Comparison of ENCODE assay signal across 21 cellular contexts in genomic region chr6:44660561-44661220, GRCh38.
A peak's percentile ranks its signal among the peaks of the same experiment; 100 is the strongest.
DNase-seq lines count a peak whose midpoint lies in the region; ATAC-seq and TF ChIP-seq lines count a peak whose summit lies in the region.
"Had no signal": no experiment of that assay in that cellular context is flagged by ENCODE, and none has a peak within 500 bp of the region (broad histone marks: within the 10 kb centered on the region; RNA-seq: fewer than 3 reads in every experiment).

No MANE protein-coding gene starts in this region.

- POLR2A ChIA-PET in BJ (lab: Charles Lee) (interaction anchor here (0.7 to 0.8 kb wide), 3 partner anchors 589 to 717 kb away, joined by 3 to 12 read pairs (median 8); partner anchors contain the start of gene SUPT3H), Panc1 (lab: Charles Lee) (no interaction called here)

- H3K27ac Mint-ChIP-seq in neural progenitor cell: peak overlapping the region; percentile 22
- H3K27ac Mint-ChIP-seq: activated CD4-positive, alpha-beta memory T cell treated with anti-CD3 and anti-CD28 coated beads, Interleukin-2, amount 10 ng/mL, durations not matched to agents 7 days and 5 days; activated naive CD8-positive, alpha-beta T cell treated with anti-CD3 and anti-CD28 coated beads, Interleukin-2, amount 50 U/mL, for 24 hours; activated T-helper 1 cell treated with anti-CD3 and anti-CD28 coated beads, Interleukin-12 subunit alpha, Interleukin-12 subunit beta, Interleukin-2, Interleukin-4 antibody, amounts not matched to agents 30 ng/mL and 10 ng/mL and 1 ng/mL, durations not matched to agents 14 hours and 24 hours and 36 hours; progenitor cell of endocrine pancreas; stimulated activated naive CD8-positive, alpha-beta T cell treated with anti-CD3 and anti-CD28 coated beads, Interleukin-15, amount 100 ng/mL, for 72 hours had no signal

- intact Hi-C loops in Panc1 (cut with micrococcal nuclease; ENCODE audit: unreplicated experiment): no loop called here

- H3K27ac ChIP-seq in Panc1 (ENCODE audit: low read length): peak overlapping the region; percentile 56; the same call in 1 of the 2 replicates
- no peak overlapping the region for H3K27ac ChIP-seq in neural progenitor cell
- H3K27ac ChIP-seq: heart right ventricle had no signal

- no peak overlapping the region for H3K4me2 ChIP-seq in neural progenitor cell

- H3K27me3 Mint-ChIP-seq in neural progenitor cell (ENCODE audit: insufficient read depth, low read depth): peaks cover 14% of the 10 kb centered on the region
- H3K27me3 Mint-ChIP-seq: activated CD4-positive, alpha-beta memory T cell treated with anti-CD3 and anti-CD28 coated beads, Interleukin-2, amount 10 ng/mL, durations not matched to agents 7 days and 5 days; activated naive CD8-positive, alpha-beta T cell treated with anti-CD3 and anti-CD28 coated beads, Interleukin-2, amount 50 U/mL, for 24 hours; stimulated activated naive CD8-positive, alpha-beta T cell treated with anti-CD3 and anti-CD28 coated beads, Interleukin-15, amount 100 ng/mL, for 72 hours had no signal

- BruUV-seq in Panc1 (replicated peaks; lab: Mats Ljungman, UMichigan): no TSS peak

- in situ Hi-C loops in Panc1 (cut with HindIII; ENCODE audit: low pct_unique_long_range_greater_than_20kb, low sequenced_read_pairs): no loop called here

- no peak overlapping the region for H3K4me3 Mint-ChIP-seq in neural progenitor cell
- H3K4me3 Mint-ChIP-seq: activated CD4-positive, alpha-beta memory T cell treated with anti-CD3 and anti-CD28 coated beads, Interleukin-2, amount 10 ng/mL, durations not matched to agents 7 days and 5 days; activated naive CD8-positive, alpha-beta T cell treated with anti-CD3 and anti-CD28 coated beads, Interleukin-2, amount 50 U/mL, for 24 hours; activated T-helper 1 cell treated with anti-CD3 and anti-CD28 coated beads, Interleukin-12 subunit alpha, Interleukin-12 subunit beta, Interleukin-2, Interleukin-4 antibody, amounts not matched to agents 30 ng/mL and 10 ng/mL and 1 ng/mL, durations not matched to agents 14 hours and 24 hours and 36 hours; stimulated activated naive CD8-positive, alpha-beta T cell treated with anti-CD3 and anti-CD28 coated beads, Interleukin-15, amount 100 ng/mL, for 72 hours had no signal

- no peak overlapping the region for H3K4me3 ChIP-seq in BJ (ENCODE audit: low read depth, low read length)
- H3K4me3 ChIP-seq in Panc1 (ENCODE audit: low read depth in 2 of 2, low read length in 2 of 2): no peak overlapping the region
- H3K4me3 ChIP-seq in neural progenitor cell: no peak overlapping the region
- H3K4me3 ChIP-seq: heart right ventricle had no signal

- H3K9me3 Mint-ChIP-seq in neural progenitor cell: no peaks in the 10 kb centered on the region

- no peaks in the 10 kb centered on the region for H3K79me2 ChIP-seq in neural progenitor cell (ENCODE audit: low read depth)

- 0 out of 2 replicates have a peak, but pooled peaks cover 5% of the 10 kb centered on the region for H3K4me1 ChIP-seq in Panc1 (ENCODE audit: control insufficient read depth, insufficient read depth, low read length)
- H3K4me1 ChIP-seq in neural progenitor cell: peaks cover 27% of the 10 kb centered on the region

- TF ChIP-seq CTCF in BJ (IDR thresholded peaks at IDR 0.05; ENCODE audit: insufficient read depth, low read depth, low read length): no peak
- no peak for TF ChIP-seq CTCF in Panc1 (IDR thresholded peaks at IDR 0.05)
- TF ChIP-seq CTCF in neural progenitor cell (IDR thresholded peaks at IDR 0.05): no peak

- peaks cover 17% of the 10 kb centered on the region for H3F3A ChIP-seq in neural progenitor cell (ENCODE audit: low read depth)

- CTCF ChIA-PET in BJ (lab: Yijun Ruan, JAX): interaction anchor here (1.2 to 2.0 kb wide), 4 partner anchors 16 to 1262 kb away, joined by 3 to 11 read pairs (median 4); no protein-coding TSS in a partner anchor
- CTCF ChIA-PET in Panc1 (lab: Charles Lee): interaction anchor here (1.7 kb wide), 1 partner anchor 1262 kb away, joined by 8 read pairs; no protein-coding TSS in a partner anchor

- H3K9ac ChIP-seq in neural progenitor cell: no peak overlapping the region

- H3K27me3 ChIP-seq in BJ (ENCODE audit: control insufficient read depth, insufficient read depth, low read length) (no peaks in the 10 kb centered on the region), Panc1 (ENCODE audit: control insufficient read depth, insufficient read depth, low read length) (no peaks in the 10 kb centered on the region), neural progenitor cell (no peaks in the 10 kb centered on the region)

- no peak for ATAC-seq in Panc1
- no peak for ATAC-seq in HG02678 (IDR thresholded peaks at IDR 0.05; ENCODE audit: unreplicated experiment)
- ATAC-seq in HG02623 (IDR thresholded peaks at IDR 0.05; ENCODE audit: unreplicated experiment): no peak
- ATAC-seq: activated naive CD8-positive, alpha-beta T cell treated with anti-CD3 and anti-CD28 coated beads, Interleukin-2, amount 50 U/mL, for 24 hours; heart right ventricle; stimulated activated naive CD8-positive, alpha-beta T cell treated with anti-CD3 and anti-CD28 coated beads, Interleukin-15, amount 100 ng/mL, for 72 hours had no signal

- no peak overlapping the region for H2AFZ ChIP-seq in neural progenitor cell (replicated peaks)

- no peaks in the 10 kb centered on the region for H4K20me1 ChIP-seq in neural progenitor cell (ENCODE audit: low read depth)

- H3K4me1 Mint-ChIP-seq in neural progenitor cell: peaks cover 42% of the 10 kb centered on the region

- H3K9me3 ChIP-seq in Panc1 (ENCODE audit: control insufficient read depth, insufficient read depth, low read depth, low read length): no peaks in the 10 kb centered on the region
- no peaks in the 10 kb centered on the region for H3K9me3 ChIP-seq in neural progenitor cell (ENCODE audit: low read depth)

- no peaks in the 10 kb centered on the region for H3K36me3 ChIP-seq in BJ (ENCODE audit: control insufficient read depth, insufficient read depth, low read length)
- H3K36me3 ChIP-seq in Panc1 (ENCODE audit: control insufficient read depth, insufficient read depth, low read length): no peaks in the 10 kb centered on the region
- no peaks in the 10 kb centered on the region for H3K36me3 ChIP-seq in neural progenitor cell
- H3K36me3 ChIP-seq: heart right ventricle had no signal

- DNase-seq in BJ (ENCODE audit: low read depth) (peak; percentile 83), Panc1 (ENCODE audit: low read depth, low spot score) (no peak), fibroblast of gingiva (ENCODE audit: low read depth) (peak; percentile 78), neural progenitor cell (ENCODE audit: low spot score) (no peak), NCI-H187 (lab: John Stamatoyannopoulos, UW) (no peak), DMS 273 treated with DMSO at 0.1 percent for 48 hours (lab: John Stamatoyannopoulos, UW) (no peak)
- DNase-seq: activated CD4-positive, alpha-beta memory T cell treated with anti-CD3 and anti-CD28 coated beads, Interleukin-2, amount 10 ng/mL, durations not matched to agents 7 days and 5 days; activated naive CD8-positive, alpha-beta T cell treated with anti-CD3 and anti-CD28 coated beads, Interleukin-2, amount 50 U/mL, for 24 hours; erythroblast; GF-D8; heart right ventricle; Karpas-422; kidney; NCI-H146; NCI-H2227 treated with DMSO at 0.1 percent for 48 hours; NK-92 treated with Interleukin-12 subunit alpha and Interleukin-12 subunit beta, amount 100 ng/mL, for 24 hours; stimulated activated naive CD8-positive, alpha-beta T cell treated with anti-CD3 and anti-CD28 coated beads, Interleukin-15, amount 100 ng/mL, for 72 hours had no signal

- no peaks in the 10 kb centered on the region for H3K36me3 Mint-ChIP-seq in neural progenitor cell

Comparison
In these comparisons a context has a peak if more than half of its experiments do, and no peak if none do; other contexts are left out.
1. DNase-seq: peak in BJ (single experiment) and fibroblast of gingiva (single experiment); none in Panc1 (single experiment), neural progenitor cell (single experiment), NCI-H187 (0 of 2) and DMS 273 treated with DMSO at 0.1 percent for 48 hours (single experiment).